14 cellular contexts compared by ENCODE assay signal in the genomic region with DNA sequence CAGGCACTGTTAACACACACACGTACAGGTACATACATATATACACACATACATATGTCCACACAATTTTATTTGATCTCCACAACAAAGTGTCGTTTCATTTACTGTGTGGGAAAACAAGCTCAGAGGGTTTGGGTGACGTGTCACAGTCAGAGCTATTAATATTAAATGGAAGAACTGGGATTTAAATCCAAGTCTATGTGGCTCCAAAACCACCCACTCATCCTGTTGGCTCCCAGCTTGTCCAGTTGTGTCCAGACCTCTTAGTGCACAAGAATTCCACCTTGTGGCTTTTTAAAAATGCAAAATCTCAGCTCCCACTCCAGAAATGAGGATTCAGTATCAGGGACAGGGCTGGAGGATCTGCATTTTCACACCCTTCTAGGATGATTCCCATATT. TPM values are rescaled to one million over a fixed set of nuclear protein-coding genes. Genes with fewer than 3 reads are reported as not detected.
DNase-seq lines count a peak whose midpoint lies in the region; ATAC-seq and TF ChIP-seq lines count a peak whose summit lies in the region.
"Had no signal": no experiment of that assay in that cellular context is flagged by ENCODE, and none has a peak within 500 bp of the region (broad histone marks: within the 10 kb centered on the region; RNA-seq: fewer than 3 reads in every experiment).

No MANE protein-coding gene starts in this region.

- H3K9ac ChIP-seq in PC-3 (ENCODE audit: low read length) (no peak overlapping the region), endodermal cell (ENCODE audit: extremely low read depth, low read length, poor library complexity, severe bottlenecking) (no peak overlapping the region)

- WGBS in endodermal cell (ENCODE audit: insufficient coverage in 1 of 2, insufficient read length in 1 of 2), 2 experiments = 90 to 98% methylated on average over 2 to 3 of the region's 3 CpGs

- no peaks in the 10 kb centered on the region for H4K20me1 ChIP-seq in PC-3 (ENCODE audit: low read length)

- in situ Hi-C loops in G401 (cut with HindIII; ENCODE audit: low sequenced_read_pairs) = no loop called here

- H3K9me3 ChIP-seq in PC-3 (ENCODE audit: low read length) = no peaks in the 10 kb centered on the region
- H3K9me3 ChIP-seq in endodermal cell (ENCODE audit: control insufficient read depth, low read length) = peaks cover 5% of the 10 kb centered on the region
- H3K9me3 ChIP-seq: testis had no signal

- no peaks in the 10 kb centered on the region for H3K27me3 ChIP-seq in PC-3 (ENCODE audit: low read length)
- no peaks in the 10 kb centered on the region for H3K27me3 ChIP-seq in endodermal cell (ENCODE audit: control insufficient read depth, insufficient read depth, low read length, poor library complexity, severe bottlenecking)
- H3K27me3 ChIP-seq: testis had no signal

- H3K4me3 ChIP-seq in PC-3 (ENCODE audit: low read length) (peak overlapping the region; percentile 86; the same call in 1 of the 2 replicates), endodermal cell (ENCODE audit: low read length) (peak overlapping the region; percentile 92)

- H3K36me3 ChIP-seq in PC-3 (ENCODE audit: low read depth, low read length) (no peaks in the 10 kb centered on the region), endodermal cell (ENCODE audit: control insufficient read depth, insufficient read depth, low read length) (no peaks in the 10 kb centered on the region)

- no peaks in the 10 kb centered on the region for H3F3A ChIP-seq in PC-3 (ENCODE audit: low read length, unreplicated experiment)

- peaks cover 9% of the 10 kb centered on the region; the same call in 1 of the 2 replicates for H3K4me1 ChIP-seq in PC-3 (ENCODE audit: insufficient read depth, low read length)
- no peaks in the 10 kb centered on the region for H3K4me1 ChIP-seq in endodermal cell (ENCODE audit: control insufficient read depth, insufficient read depth, low read length)
- H3K4me1 ChIP-seq: testis had no signal

- peaks cover 9% of the 10 kb centered on the region for H3K9me3 Mint-ChIP-seq in endodermal cell
- peaks cover 4% of the 10 kb centered on the region for H3K9me3 Mint-ChIP-seq in progenitor cell of endocrine pancreas (ENCODE audit: low read depth)

- H3K4me2 ChIP-seq in PC-3 (ENCODE audit: low read length) = peak overlapping the region; percentile 93

- CTCF ChIA-PET in PC-3 (lab: Charles Lee) = no interaction called here

- intact Hi-C loops in PC-3 (cut with micrococcal nuclease) = no loop called here

- POLR2A ChIA-PET in PC-3 (lab: Charles Lee; ENCODE audit: unreplicated experiment) = no interaction called here

- H2AFZ ChIP-seq in PC-3 (ENCODE audit: low read length) = 0 out of 2 replicates have a peak overlapping the region, but pooled peaks have one; percentile 78

- TF ChIP-seq CTCF in PC-3 (conservative IDR thresholded peaks at IDR 0.05; ENCODE audit: low read depth, low read length) (no peak), endodermal cell (conservative IDR thresholded peaks at IDR 0.05) (no peak), progenitor cell of endocrine pancreas (IDR thresholded peaks at IDR 0.05; ENCODE audit: unreplicated experiment) (no peak)

- H3K27ac Mint-ChIP-seq in endodermal cell = no peak overlapping the region
- H3K27ac Mint-ChIP-seq in progenitor cell of endocrine pancreas = no peak overlapping the region

- BruUV-seq in PC-3 (replicated peaks; lab: Mats Ljungman, UMichigan) = no TSS peak

- H3K36me3 Mint-ChIP-seq in endodermal cell (ENCODE audit: low read depth) = no peaks in the 10 kb centered on the region
- peaks cover 2% of the 10 kb centered on the region for H3K36me3 Mint-ChIP-seq in progenitor cell of endocrine pancreas (ENCODE audit: insufficient read depth)

- H3K4me1 Mint-ChIP-seq in endodermal cell (peaks cover 3% of the 10 kb centered on the region), progenitor cell of endocrine pancreas (ENCODE audit: low read depth) (peaks cover 13% of the 10 kb centered on the region)

- H3K4me3 Mint-ChIP-seq in endodermal cell (peak overlapping the region; percentile 88), progenitor cell of endocrine pancreas (ENCODE audit: low read depth) (peak overlapping the region; percentile 98)

- H3K79me2 ChIP-seq in PC-3 (ENCODE audit: low read length) = peaks cover 23% of the 10 kb centered on the region

- peaks cover 21% of the 10 kb centered on the region for H3K27me3 Mint-ChIP-seq in endodermal cell (ENCODE audit: insufficient read depth)
- peaks cover 3% of the 10 kb centered on the region for H3K27me3 Mint-ChIP-seq in progenitor cell of endocrine pancreas

- DNase-seq in G401 (ENCODE audit: low spot score) (peak; percentile 34), PC-3 (no peak), endodermal cell (no peak), progenitor cell of endocrine pancreas (ENCODE audit: low spot score, unreplicated experiment) (no peak), middle frontal gyrus (ENCODE audit: extremely low spot score, low spot score) (no peak)
- DNase-seq in stimulated activated CD4-positive, alpha-beta T cell treated with anti-CD3 and anti-CD28 coated beads, Interleukin-2, amount 100 ng/mL, for 48 hours = no peak
- no peak for DNase-seq in stimulated activated CD4-positive, alpha-beta T cell treated with anti-CD3 and anti-CD28 coated beads, Interleukin-4, amount 100 ng/mL, for 4 hours
- DNase-seq: activated naive CD4-positive, alpha-beta T cell treated with anti-CD3 and anti-CD28 coated beads, Interleukin-2, amount 50 U/mL, for 16 hours; GF-D8; HCEC 1CT; NCI-H1105; NK-92 treated with Interleukin-12 subunit alpha and Interleukin-12 subunit beta, amount 100 ng/mL, for 24 hours; stimulated activated CD4-positive, alpha-beta T cell treated with anti-CD3 and anti-CD28 coated beads, Interleukin-2, amount 100 ng/mL, for 24 hours; testis had no signal

- H3K9me2 ChIP-seq in PC-3 (replicated peaks; ENCODE audit: low read length) = no peaks in the 10 kb centered on the region

- no peak overlapping the region for H3K27ac ChIP-seq in PC-3 (ENCODE audit: low read length)
- H3K27ac ChIP-seq in endodermal cell (ENCODE audit: low read depth, low read length) = no peak overlapping the region
- H3K27ac ChIP-seq: testis had no signal

- ATAC-seq in PC-3 = no peak

RNA-seq across cellular contexts. Expression of a gene that starts 52.3 kb away (rescaled TPM):
- total RNA-seq in G401 (2014; rRNA removed; shearing (Covaris generic)) = 4.1 and 5.4 TPM in 2 replicates
- total RNA-seq in PC-3 (2014; rRNA removed) (5.4 TPM in 2 replicates), endodermal cell (10 to 100 TPM in 1 of 2 donors, 1 to 10 TPM in 1; 9.0 to 12.7 TPM), progenitor cell of endocrine pancreas (7.2 and 8.9 TPM in 2 replicates)
- 8.6 TPM for polyA plus RNA-seq in endodermal cell (2013, experiment 1 of 2)
- 8.1 TPM for polyA plus RNA-seq in endodermal cell (2013, experiment 2 of 2)
